ENCODE assay signal across 8 cellular contexts in the genomic region with DNA sequence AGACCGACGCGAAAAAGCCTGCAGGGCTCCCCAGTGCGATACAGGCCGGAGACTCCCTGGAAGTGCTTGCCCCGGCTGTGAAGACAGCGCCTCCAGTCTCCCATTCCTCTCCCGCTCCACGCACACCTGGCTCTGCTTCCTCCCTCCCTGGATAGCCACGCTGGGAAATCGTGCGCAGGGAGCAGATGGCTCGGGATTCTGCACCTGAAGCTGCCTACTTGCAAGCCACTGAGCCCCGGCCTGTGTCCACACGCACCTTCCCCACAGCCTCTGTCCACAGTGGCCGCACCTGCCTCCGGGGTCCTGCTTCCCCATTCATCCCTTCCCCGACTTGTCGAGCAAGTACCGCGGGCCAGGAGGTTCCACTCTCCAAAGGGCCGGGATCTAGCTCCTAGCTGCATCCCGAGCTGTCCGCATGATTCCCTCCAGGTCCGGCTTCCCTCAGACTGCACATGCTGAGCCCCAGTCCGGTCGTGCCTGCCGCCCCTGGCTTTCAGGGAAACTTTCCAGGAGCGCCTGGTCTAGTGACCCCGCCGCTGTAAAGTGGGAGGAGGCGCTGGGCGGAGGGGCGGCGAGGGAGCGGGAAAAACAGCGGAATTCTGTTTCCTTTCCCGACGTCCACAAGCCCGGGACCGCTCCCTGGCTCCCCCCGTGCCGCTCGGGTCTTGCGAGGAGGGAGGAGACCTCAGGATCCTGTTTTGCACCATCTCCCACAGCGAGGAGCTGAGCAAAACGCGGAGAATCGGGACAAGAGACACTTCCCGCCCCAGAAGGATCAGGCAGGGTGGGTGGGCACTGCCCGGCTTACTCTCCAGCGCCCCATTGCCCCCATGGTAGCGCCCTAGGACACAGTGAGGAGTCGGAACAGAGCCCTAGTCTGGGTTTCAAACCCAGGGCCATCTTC. TPM values are rescaled to one million over a fixed set of nuclear protein-coding genes. Genes with fewer than 3 reads are reported as not detected.
A peak's percentile ranks its signal among the peaks of the same experiment; 100 is the strongest.
DNase-seq lines count a peak whose midpoint lies in the region; ATAC-seq and TF ChIP-seq lines count a peak whose summit lies in the region.

No MANE protein-coding gene starts in this region.

- intact Hi-C loops in uterus (cut with DNase I; ENCODE audit: low total_unique reads) = no loop called here

- H3K27ac ChIP-seq in mucosa of rectum (ENCODE audit: low read depth in 2 of 2, low read length in 2 of 2) = peak overlapping the region; percentile 85 to 91
- H3K27ac ChIP-seq in uterus = peak overlapping the region; percentile 67 to 83

- no peaks in the 10 kb centered on the region for H3K9me3 ChIP-seq in mucosa of rectum (ENCODE audit: control insufficient read depth in 2 of 2, low read length in 2 of 2)
- H3K9me3 ChIP-seq in uterus = no peaks in the 10 kb centered on the region

- TF ChIP-seq CTCF in epithelial cell of proximal tubule (conservative IDR thresholded peaks at IDR 0.05; ENCODE audit: low read depth, low read length) (peak; percentile 4), uterus (IDR thresholded peaks at IDR 0.05) (peak in 1 of 4 experiments; percentile 8)

- H3K36me3 ChIP-seq in mucosa of rectum (ENCODE audit: control insufficient read depth in 2 of 2, insufficient read depth in 2 of 2, low read length in 2 of 2) (no peaks in the 10 kb centered on the region), uterus (no peaks in the 10 kb centered on the region)

- ATAC-seq in HG02759 (IDR thresholded peaks at IDR 0.05; ENCODE audit: unreplicated experiment) (no peak), GM21360 (IDR thresholded peaks at IDR 0.05; ENCODE audit: unreplicated experiment) (no peak)

- peaks cover 11 to 33% of the 10 kb centered on the region in 2 donors for H3K4me1 ChIP-seq in mucosa of rectum (ENCODE audit: control insufficient read depth in 2 of 2, insufficient read depth in 2 of 2, low read length in 2 of 2)
- no peaks in the 10 kb centered on the region for H3K4me1 ChIP-seq in uterus

- peak overlapping the region; percentile 83 to 85 for H3K9ac ChIP-seq in mucosa of rectum (ENCODE audit: low read depth in 1 of 2, low read length in 2 of 2)

- DNase-seq in DMS53 (lab: John Stamatoyannopoulos, UW) (peak; percentile 91), NCI-H524 treated with DMSO at 0.1 percent for 48 hours (lab: John Stamatoyannopoulos, UW) (peak; percentile 54), epithelial cell of proximal tubule (ENCODE audit: low read depth) (no peak), uterus (peak; percentile 26 to 34)
- no peak for DNase-seq in activated CD4-positive, alpha-beta T cell treated with anti-CD3 and anti-CD28 coated beads for 4 hours

- TF ChIP-seq POLR2A in uterus (IDR thresholded peaks at IDR 0.05) = no peak

- H3K27me3 ChIP-seq in mucosa of rectum (ENCODE audit: control insufficient read depth in 2 of 2, insufficient read depth in 2 of 2, low read length in 2 of 2) (peaks cover 5 to 7% of the 10 kb centered on the region in 2 donors), uterus (no peaks in the 10 kb centered on the region)

- peak overlapping the region; percentile 90 for H3K4me3 ChIP-seq in epithelial cell of proximal tubule (ENCODE audit: low read depth, low read length)
- peak overlapping the region; percentile 92 to 99 for H3K4me3 ChIP-seq in mucosa of rectum (ENCODE audit: low read length in 2 of 2)
- H3K4me3 ChIP-seq in uterus = peak overlapping the region; percentile 49 to 54

RNA-seq across cellular contexts. Expression of gene SEMA6A, which starts 2.0 kb away (rescaled TPM):
- 8.3 and 11.6 TPM in 2 replicates for total RNA-seq in epithelial cell of proximal tubule
- 100 to 1,000 TPM in 1 of 4 donors, 10 to 100 TPM in 3; 22.4 to 118 (median 48.7) TPM for total RNA-seq in uterus

Comparison
In these comparisons a context has a peak if more than half of its experiments do, and no peak if none do; other contexts are left out.
1. DNase-seq: peak in DMS53 (single experiment), NCI-H524 treated with DMSO at 0.1 percent for 48 hours (single experiment) and uterus (2 of 2); none in epithelial cell of proximal tubule (single experiment) and activated CD4-positive, alpha-beta T cell treated with anti-CD3 and anti-CD28 coated beads for 4 hours (0 of 2).
2. Peak in every context shown above with its lines, with median percentiles within 50 percentile points of each other: H3K4me3 ChIP-seq.